12 cellular contexts compared by ENCODE assay signal in genomic region chr15:96321422-96322391, GRCh38. TPM values are rescaled to one million over a fixed set of nuclear protein-coding genes. Genes with fewer than 3 reads are reported as not detected.
DNase-seq lines count a peak whose midpoint lies in the region; ATAC-seq, FAIRE-seq and TF ChIP-seq lines count a peak whose summit lies in the region.
"Had no signal": no experiment of that assay in that cellular context is flagged by ENCODE, and none has a peak within 500 bp of the region (broad histone marks: within the 10 kb centered on the region; RNA-seq: fewer than 3 reads in every experiment).

No MANE protein-coding gene starts in this region.

- TF ChIP-seq CTCF in SK-N-SH (IDR thresholded peaks at IDR 0.05) (no peak), osteoblast (IDR thresholded peaks at IDR 0.05; ENCODE audit: extremely low read depth, low read depth, low read length) (no peak)

- TF ChIP-seq POLR2A in GM12891 (IDR thresholded peaks at IDR 0.05; ENCODE audit: low read depth, low read length) = no peak

- peak; percentile 53 for ATAC-seq in Right ventricle myocardium inferior

- H3K9me3 Mint-ChIP-seq in CD4-positive, alpha-beta memory T cell = peaks cover 0 to 23% (median 11%) of the 10 kb centered on the region in 8 donors

- no peaks in the 10 kb centered on the region for H3K36me3 ChIP-seq in SK-N-SH (replicated peaks in 1 of 2; ENCODE audit: control insufficient read depth in 1 of 2, insufficient read depth in 2 of 2, low read length in 1 of 2)
- H3K36me3 ChIP-seq in osteoblast (ENCODE audit: insufficient read depth, low read length) = no peaks in the 10 kb centered on the region
- no peaks in the 10 kb centered on the region for H3K36me3 ChIP-seq in CD4-positive, alpha-beta memory T cell (ENCODE audit: insufficient read depth, low read length)

- H3K27me3 Mint-ChIP-seq in CD4-positive, alpha-beta memory T cell = peaks cover 42 to 46% of the 10 kb centered on the region in 2 donors

- POLR2A ChIA-PET in SK-N-SH (lab: Yijun Ruan, JAX) = no interaction called here
- POLR2A ChIA-PET in CD4-positive, alpha-beta memory T cell (lab: Charles Lee; ENCODE audit: partially characterized antibody) = no interaction called here

- no peaks in the 10 kb centered on the region for H3K9me2 ChIP-seq in SK-N-SH

- H3K27ac Mint-ChIP-seq in CD4-positive, alpha-beta memory T cell = no peak overlapping the region

- CTCF ChIA-PET in SK-N-SH (lab: Yijun Ruan, JAX) = no interaction called here
- CTCF ChIA-PET in CD4-positive, alpha-beta memory T cell (lab: Charles Lee; ENCODE audit: partially characterized antibody) = no interaction called here

- DNase-seq in AG08396 (ENCODE audit: low spot score) (peak; percentile 47), SK-N-SH (no peak), Right ventricle myocardium inferior (ENCODE audit: missing footprints) (peak; percentile 71), osteoblast (ENCODE audit: insufficient read length, low spot score, missing footprints) (peak; percentile 82), hippocampal formation (lab: John Stamatoyannopoulos, UW) (no peak), GM12891 (ENCODE audit: insufficient read length, low spot score) (no peak), SHP77 treated with DMSO at 0.1 percent for 48 hours (lab: John Stamatoyannopoulos, UW) (no peak)
- DNase-seq in CD4-positive, alpha-beta memory T cell = no peak
- DNase-seq: activated CD4-positive, alpha-beta T cell treated with anti-CD3 and anti-CD28 coated beads for 1 hour; MV-4-11 had no signal

- H3K27me3 ChIP-seq in SK-N-SH (ENCODE audit: insufficient read depth) (peaks cover 69% of the 10 kb centered on the region), osteoblast (ENCODE audit: insufficient read depth, low read length) (peaks cover 23% of the 10 kb centered on the region)
- H3K27me3 ChIP-seq in CD4-positive, alpha-beta memory T cell (ENCODE audit: insufficient read depth, low read length) = peaks cover 33% of the 10 kb centered on the region

- TF ChIP-seq RAD21 in SK-N-SH (IDR thresholded peaks at IDR 0.05; ENCODE audit: low read length) = no peak

- peaks cover 0 to 6% (median 0%) of the 10 kb centered on the region in 4 donors for H3K4me1 Mint-ChIP-seq in CD4-positive, alpha-beta memory T cell

- H3K4me3 Mint-ChIP-seq in CD4-positive, alpha-beta memory T cell = no peak overlapping the region

- H3K4me3 ChIP-seq in SK-N-SH (ENCODE audit: low read depth in 2 of 2, low read length in 1 of 2) = no peak overlapping the region
- H3K4me3 ChIP-seq in osteoblast (ENCODE audit: insufficient read depth, low read length) = peak overlapping the region; percentile 64
- H3K4me3 ChIP-seq in CD4-positive, alpha-beta memory T cell (ENCODE audit: low read length in 2 of 2) = no peak overlapping the region

- H4K20me1 ChIP-seq in SK-N-SH (ENCODE audit: insufficient read depth) (no peaks in the 10 kb centered on the region), osteoblast (ENCODE audit: insufficient read depth, low read length) (no peaks in the 10 kb centered on the region)

- H3K9ac ChIP-seq in SK-N-SH = no peak overlapping the region

- no peaks in the 10 kb centered on the region for H3F3A ChIP-seq in SK-N-SH (replicated peaks; ENCODE audit: insufficient read depth)

- FAIRE-seq in GM12891 (lab: Jason Lieb, UNC) = no peak
- FAIRE-seq: D721Med had no signal

- 18% methylated on average over 27 of the region's 67 CpGs for WGBS in SK-N-SH (ENCODE audit: low lambda C conversion rate)

- peaks cover 1 to 4% of the 10 kb centered on the region in 2 donors for H3K36me3 Mint-ChIP-seq in CD4-positive, alpha-beta memory T cell

- no peak overlapping the region for H3K27ac ChIP-seq in SK-N-SH (ENCODE audit: low read depth in 2 of 2, low read length in 1 of 2)
- peak overlapping the region; percentile 44 for H3K27ac ChIP-seq in osteoblast (ENCODE audit: low read depth, low read length)
- no peak overlapping the region for H3K27ac ChIP-seq in CD4-positive, alpha-beta memory T cell (ENCODE audit: low read depth, low read length)
- H3K27ac ChIP-seq: epithelial cell of prostate had no signal

- no peak overlapping the region for H3K4me2 ChIP-seq in SK-N-SH
- peak overlapping the region; percentile 75 for H3K4me2 ChIP-seq in osteoblast (ENCODE audit: insufficient read depth, low read length)

- H3K4me1 ChIP-seq in SK-N-SH (ENCODE audit: control insufficient read depth in 1 of 2, insufficient read depth in 2 of 2, low read depth in 1 of 2, low read length in 1 of 2) (no peaks in the 10 kb centered on the region; a peak in 1 of 4 replicates), osteoblast (ENCODE audit: insufficient read depth, low read length) (peaks cover 9% of the 10 kb centered on the region)
- no peaks in the 10 kb centered on the region for H3K4me1 ChIP-seq in CD4-positive, alpha-beta memory T cell (ENCODE audit: insufficient read depth, low read length)

- no peaks in the 10 kb centered on the region for H3K79me2 ChIP-seq in SK-N-SH (ENCODE audit: insufficient read depth)
- peaks cover 40% of the 10 kb centered on the region for H3K79me2 ChIP-seq in osteoblast (ENCODE audit: insufficient read depth, low read length)

- no peak for TF ChIP-seq EP300 in SK-N-SH (IDR thresholded peaks at IDR 0.05; ENCODE audit: borderline replicate concordance in 1 of 2, low read depth in 1 of 2, low read length in 1 of 2)

- H3K9me3 ChIP-seq in SK-N-SH = no peaks in the 10 kb centered on the region
- no peaks in the 10 kb centered on the region for H3K9me3 ChIP-seq in osteoblast (ENCODE audit: low read depth, low read length)
- no peaks in the 10 kb centered on the region for H3K9me3 ChIP-seq in CD4-positive, alpha-beta memory T cell (ENCODE audit: control insufficient read depth in 1 of 2, low read length in 2 of 2)

- intact Hi-C loops in Right ventricle myocardium inferior (cut with DNase I) = no loop called here
- intact Hi-C loops in CD4-positive, alpha-beta memory T cell (cut with micrococcal nuclease) = no loop called here

- no peak overlapping the region for H2AFZ ChIP-seq in SK-N-SH (ENCODE audit: low read depth)
- H2AFZ ChIP-seq in osteoblast (ENCODE audit: low read length) = peak overlapping the region; percentile 77

TF ChIP-seq in SK-N-SH, 30 proteins besides CTCF, POLR2A, EP300 and RAD21:
- TF ChIP-seq TCF12 (IDR thresholded peaks at IDR 0.05) (no peak), EZH2phosphoT487 (IDR thresholded peaks at IDR 0.05; ENCODE audit: borderline replicate concordance, low read depth) (0 out of 2 replicates have a peak, but pooled peaks have one; percentile 17)
TF ChIP-seq in SK-N-SH: peak in this region for 1.

TF ChIP-seq in GM12891, 5 proteins besides CTCF, POLR2A, EP300 and RAD21:
- TF ChIP-seq POLR2AphosphoS5 (IDR thresholded peaks at IDR 0.05; ENCODE audit: low read depth, low read length) = no peak
- TF ChIP-seq POU2F2 (IDR thresholded peaks at IDR 0.05; ENCODE audit: low read depth, low read length) = no peak
- TF ChIP-seq PAX5 (IDR thresholded peaks at IDR 0.05; ENCODE audit: insufficient read depth, low read length, severe bottlenecking) = no peak
- TF ChIP-seq SPI1 (IDR thresholded peaks at IDR 0.05; ENCODE audit: low read depth, low read length) = no peak
- TF ChIP-seq TAF1 (IDR thresholded peaks at IDR 0.05; ENCODE audit: low read depth, low read length) = no peak

RNA-seq across cellular contexts. Expression of gene NR2F2, which starts 8.8 kb away (rescaled TPM):
- 2.8 and 3.9 TPM in 2 replicates for polyA plus RNA-seq in SK-N-SH (2012; rRNA removed)
- 2.8 and 3.7 TPM in 2 replicates for polyA plus RNA-seq in SK-N-SH (2012; cell fraction: cytosol; rRNA removed)
- polyA plus RNA-seq in SK-N-SH (2012; cell fraction: nucleus; rRNA removed) = 3.8 and 5.0 TPM in 2 replicates
- total RNA-seq in Right ventricle myocardium inferior (14.2 TPM), osteoblast (13.0 and 14.5 TPM in 2 replicates)
- not detected for total RNA-seq in CD4-positive, alpha-beta memory T cell
- polyA plus RNA-seq in CD4-positive, alpha-beta memory T cell = not detected
- polyA plus RNA-seq in GM12891 (2012; ENCODE audit: low read depth, missing spikeins) = 14.7 TPM

Comparison
In these comparisons a context has a peak if more than half of its experiments do, and no peak if none do; other contexts are left out.
1. DNase-seq: peak in AG08396 (single experiment), Right ventricle myocardium inferior (single experiment) and osteoblast (single experiment); none in SK-N-SH (single experiment), hippocampal formation (0 of 2), CD4-positive, alpha-beta memory T cell (0 of 5), GM12891 (single experiment) and SHP77 treated with DMSO at 0.1 percent for 48 hours (single experiment).
2. RNA of gene NR2F2, which starts 8.8 kb away (total RNA-seq): 13.0 to 14.5 TPM in osteoblast and 14.2 TPM in Right ventricle myocardium inferior (single experiment); not detected in CD4-positive, alpha-beta memory T cell; every median in the first group is over 10 times any median in the second.